Comparison of ENCODE assay signal across 1 cellular context in the genomic region with DNA sequence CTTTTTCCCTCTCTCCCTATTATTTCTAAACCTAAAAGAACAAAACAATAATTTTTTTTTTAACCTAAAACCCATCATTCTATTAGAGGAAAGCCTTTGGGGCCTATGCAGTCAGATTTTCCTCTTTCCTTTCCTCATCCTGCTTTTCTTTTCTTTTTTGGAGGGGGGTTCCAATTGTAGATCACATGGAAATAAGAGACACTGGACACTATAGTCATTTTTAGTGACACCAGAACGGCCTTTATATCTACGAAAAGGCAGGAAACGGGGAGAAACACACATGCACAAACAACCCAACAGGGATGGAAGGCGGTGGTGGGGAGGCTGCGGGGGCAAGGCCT.
TF ChIP-seq lines count a peak whose summit lies in the region.

No MANE protein-coding gene starts in this region.

TF ChIP-seq in H1, 55 proteins besides CTCF, POLR2A, EP300 and RAD21:
- TF ChIP-seq CREB1 (IDR thresholded peaks at IDR 0.05) (no peak), SP2 (IDR thresholded peaks at IDR 0.05; ENCODE audit: low read length) (no peak), EZH2 (IDR thresholded peaks at IDR 0.05; ENCODE audit: low read depth, low read length, severe bottlenecking) (peak; percentile 33)
TF ChIP-seq in H1: peak in this region for 1.
